In genomic region chr14:52325126-52325525, GRCh38 we compare ENCODE assay signal across 8 cellular contexts. TPM values are rescaled to one million over a fixed set of nuclear protein-coding genes. Genes with fewer than 3 reads are reported as not detected.
DNase-seq lines count a peak whose midpoint lies in the region; ATAC-seq and TF ChIP-seq lines count a peak whose summit lies in the region.

No MANE protein-coding gene starts in this region.

- no peak for TF ChIP-seq CTCF in DND-41 (IDR thresholded peaks at IDR 0.05; ENCODE audit: borderline replicate concordance, extremely low read depth, low read length, poor library complexity, severe bottlenecking)
- TF ChIP-seq CTCF in spleen (IDR thresholded peaks at IDR 0.05 in 8 of 11, conservative IDR thresholded peaks at IDR 0.05 in 3 of 11): no peak
- no peak for TF ChIP-seq CTCF in chondrocyte (IDR thresholded peaks at IDR 0.05)
- TF ChIP-seq CTCF in brain microvascular endothelial cell (IDR thresholded peaks at IDR 0.05; ENCODE audit: low read depth, low read length, missing control alignments): no peak

- H3K9me3 ChIP-seq in DND-41 (ENCODE audit: insufficient read depth, low read length, severe bottlenecking): peaks cover 15% of the 10 kb centered on the region
- H3K9me3 ChIP-seq in spleen: peaks cover 0 to 29% (median 22%) of the 10 kb centered on the region in 8 donors

- H3K27ac ChIP-seq in DND-41 (ENCODE audit: low read length): no peak overlapping the region
- H3K27ac ChIP-seq in spleen: peak overlapping the region; percentile 23 to 80 (median 60)
- no peak overlapping the region for H3K27ac ChIP-seq in brain microvascular endothelial cell

- 26 to 39% (median 34%) methylated on average over 3 of the region's 3 CpGs for WGBS in spleen, 5 donors

- H3K27me3 ChIP-seq in DND-41 (ENCODE audit: insufficient read depth, low read length, poor library complexity) (no peaks in the 10 kb centered on the region), spleen (replicated peaks in 1 of 7) (no peaks in the 10 kb centered on the region), brain microvascular endothelial cell (replicated peaks) (no peaks in the 10 kb centered on the region)

- ATAC-seq in DND-41 (ENCODE audit: insufficient read depth, low read depth) (peak; percentile 78), GM19351 (IDR thresholded peaks at IDR 0.05; ENCODE audit: unreplicated experiment) (peak; percentile 88), HG03196 (IDR thresholded peaks at IDR 0.05; ENCODE audit: unreplicated experiment) (peak; percentile 92)

- H3K4me1 ChIP-seq in DND-41 (ENCODE audit: insufficient read depth, low read length) (peaks cover 11% of the 10 kb centered on the region; the same call in 1 of the 2 replicates), spleen (peaks cover 11 to 69% (median 45%) of the 10 kb centered on the region in 6 donors)

- no peak overlapping the region for H3K4me3 ChIP-seq in DND-41 (ENCODE audit: low read depth in 1 of 2, low read length in 2 of 2)
- peak overlapping the region in 1 of 8 donors; percentile 42 for H3K4me3 ChIP-seq in spleen
- H3K4me3 ChIP-seq in brain microvascular endothelial cell (ENCODE audit: low read depth, low read length): no peak overlapping the region

- CTCF ChIA-PET in activated CD4-positive, alpha-beta memory T cell treated with anti-CD3 and anti-CD28 coated beads, Interleukin-2, amount 10 ng/mL, durations not matched to agents 7 days and 5 days (lab: Charles Lee): interaction anchor here (0.6 to 2.9 kb wide), 4 partner anchors 7 to 27 kb away, joined by 3 to 11 read pairs (median 4); partner anchors contain the start of gene PTGER2

- H3K9me3 Mint-ChIP-seq in activated CD4-positive, alpha-beta memory T cell treated with anti-CD3 and anti-CD28 coated beads, Interleukin-2, amount 10 ng/mL, durations not matched to agents 7 days and 5 days: peaks cover 18% of the 10 kb centered on the region
- H3K9me3 Mint-ChIP-seq in chondrocyte (ENCODE audit: low read depth): peaks cover 11% of the 10 kb centered on the region

- peaks cover 93% of the 10 kb centered on the region for H3K36me3 Mint-ChIP-seq in activated CD4-positive, alpha-beta memory T cell treated with anti-CD3 and anti-CD28 coated beads, Interleukin-2, amount 10 ng/mL, durations not matched to agents 7 days and 5 days (ENCODE audit: low read depth)
- peaks cover 10% of the 10 kb centered on the region for H3K36me3 Mint-ChIP-seq in chondrocyte (ENCODE audit: low read depth)

- TF ChIP-seq POLR2A in spleen (IDR thresholded peaks at IDR 0.05): no peak

- peak overlapping the region; percentile 46 for H3K4me3 Mint-ChIP-seq in activated CD4-positive, alpha-beta memory T cell treated with anti-CD3 and anti-CD28 coated beads, Interleukin-2, amount 10 ng/mL, durations not matched to agents 7 days and 5 days
- no peak overlapping the region for H3K4me3 Mint-ChIP-seq in chondrocyte (ENCODE audit: unreplicated experiment)

- POLR2A ChIA-PET in activated CD4-positive, alpha-beta memory T cell treated with anti-CD3 and anti-CD28 coated beads, Interleukin-2, amount 10 ng/mL, durations not matched to agents 7 days and 5 days (lab: Charles Lee): interaction anchor here (0.7 to 4.7 kb wide), 13 partner anchors 10 to 590 kb away, joined by 3 to 121 read pairs (median 4); partner anchors contain the start of genes GNG2, GPR137C, PTGER2 and TXNDC16

- H3K4me1 Mint-ChIP-seq in activated CD4-positive, alpha-beta memory T cell treated with anti-CD3 and anti-CD28 coated beads, Interleukin-2, amount 10 ng/mL, durations not matched to agents 7 days and 5 days: peaks cover 91% of the 10 kb centered on the region
- peaks cover 17% of the 10 kb centered on the region for H3K4me1 Mint-ChIP-seq in chondrocyte (ENCODE audit: low read depth)

- no peak for DNase-seq in DND-41
- peak; percentile 47 for DNase-seq in activated CD4-positive, alpha-beta memory T cell treated with anti-CD3 and anti-CD28 coated beads, Interleukin-2, amount 10 ng/mL, durations not matched to agents 7 days and 5 days
- DNase-seq in spleen: no peak
- DNase-seq in epidermal melanocyte (ENCODE audit: insufficient read length, low spot score): no peak
- DNase-seq in chondrocyte (ENCODE audit: low spot score): no peak
- no peak for DNase-seq in brain microvascular endothelial cell

- in situ Hi-C loops in brain microvascular endothelial cell (cut with HindIII; ENCODE audit: low pct_ligation_motif_present, low sequenced_read_pairs): no loop called here

- peaks cover 2% of the 10 kb centered on the region for H3K27me3 Mint-ChIP-seq in activated CD4-positive, alpha-beta memory T cell treated with anti-CD3 and anti-CD28 coated beads, Interleukin-2, amount 10 ng/mL, durations not matched to agents 7 days and 5 days
- no peaks in the 10 kb centered on the region for H3K27me3 Mint-ChIP-seq in chondrocyte (ENCODE audit: low read depth)

- H3K27ac Mint-ChIP-seq in activated CD4-positive, alpha-beta memory T cell treated with anti-CD3 and anti-CD28 coated beads, Interleukin-2, amount 10 ng/mL, durations not matched to agents 7 days and 5 days: peak overlapping the region; percentile 86
- no peak overlapping the region for H3K27ac Mint-ChIP-seq in chondrocyte (ENCODE audit: unreplicated experiment)

- H2AFZ ChIP-seq in DND-41 (ENCODE audit: low read depth, low read length): no peak overlapping the region

- intact Hi-C loops in spleen (cut with DNase I; ENCODE audit: low total_unique reads): no loop called here

- 0 out of 2 replicates have a peak, but pooled peaks cover 4% of the 10 kb centered on the region for H4K20me1 ChIP-seq in DND-41 (ENCODE audit: insufficient read depth, low read length)

- H3K4me2 ChIP-seq in DND-41 (ENCODE audit: insufficient read depth, low read length): no peak overlapping the region

- H3K36me3 ChIP-seq in DND-41 (ENCODE audit: insufficient read depth, low read length): peaks cover 72% of the 10 kb centered on the region
- H3K36me3 ChIP-seq in spleen: no peaks in the 10 kb centered on the region
- H3K36me3 ChIP-seq in brain microvascular endothelial cell (replicated peaks): no peaks in the 10 kb centered on the region

- H3K9ac ChIP-seq in DND-41 (ENCODE audit: low read depth, low read length): no peak overlapping the region

- H3K79me2 ChIP-seq in DND-41 (ENCODE audit: insufficient read depth, low read length): peaks cover 52% of the 10 kb centered on the region

RNA-seq across cellular contexts. Expression of gene PTGER2, which starts 11.0 kb away (rescaled TPM):
- 100 to 1,000 TPM; 108 to 112 TPM for total RNA-seq in activated CD4-positive, alpha-beta memory T cell treated with anti-CD3 and anti-CD28 coated beads, Interleukin-2, amount 10 ng/mL, durations not matched to agents 7 days and 5 days
- total RNA-seq in spleen (10 to 100 TPM; 13.2 to 44.7 (median 16.2) TPM), chondrocyte (1.7 to 3.8 TPM (median 2.5 TPM) in 3 replicates)
- polyA plus RNA-seq in spleen: 1 to 10 TPM; 1.5 to 3.0 (median 2.8) TPM

RNA-seq across cellular contexts. Expression of gene PTGDR, which starts 57.6 kb away (rescaled TPM):
- under 1 TPM; 0.25 to 0.38 TPM for total RNA-seq in activated CD4-positive, alpha-beta memory T cell treated with anti-CD3 and anti-CD28 coated beads, Interleukin-2, amount 10 ng/mL, durations not matched to agents 7 days and 5 days
- total RNA-seq in spleen: 10 to 100 TPM in 6 of 7 donors, 1 to 10 TPM in 1; 7.5 to 20.5 (median 10.9) TPM
- 1 to 10 TPM in 1 of 3 donors, under 1 TPM in 2; 0.67 to 1.4 (median 0.88) TPM for polyA plus RNA-seq in spleen
- 0.07 TPM in 1 of 3 replicates, not detected in the others for total RNA-seq in chondrocyte

Comparison
In these comparisons a context has a peak if more than half of its experiments do, and no peak if none do; other contexts are left out.
1. H3K27ac ChIP-seq: peak in spleen (8 of 8); none in DND-41 (single experiment) and brain microvascular endothelial cell (single experiment).
2. Peak in every context shown above with its lines, with median percentiles within 50 percentile points of each other: ATAC-seq.